ENCODE assay signal across 8 cellular contexts in the genomic region with DNA sequence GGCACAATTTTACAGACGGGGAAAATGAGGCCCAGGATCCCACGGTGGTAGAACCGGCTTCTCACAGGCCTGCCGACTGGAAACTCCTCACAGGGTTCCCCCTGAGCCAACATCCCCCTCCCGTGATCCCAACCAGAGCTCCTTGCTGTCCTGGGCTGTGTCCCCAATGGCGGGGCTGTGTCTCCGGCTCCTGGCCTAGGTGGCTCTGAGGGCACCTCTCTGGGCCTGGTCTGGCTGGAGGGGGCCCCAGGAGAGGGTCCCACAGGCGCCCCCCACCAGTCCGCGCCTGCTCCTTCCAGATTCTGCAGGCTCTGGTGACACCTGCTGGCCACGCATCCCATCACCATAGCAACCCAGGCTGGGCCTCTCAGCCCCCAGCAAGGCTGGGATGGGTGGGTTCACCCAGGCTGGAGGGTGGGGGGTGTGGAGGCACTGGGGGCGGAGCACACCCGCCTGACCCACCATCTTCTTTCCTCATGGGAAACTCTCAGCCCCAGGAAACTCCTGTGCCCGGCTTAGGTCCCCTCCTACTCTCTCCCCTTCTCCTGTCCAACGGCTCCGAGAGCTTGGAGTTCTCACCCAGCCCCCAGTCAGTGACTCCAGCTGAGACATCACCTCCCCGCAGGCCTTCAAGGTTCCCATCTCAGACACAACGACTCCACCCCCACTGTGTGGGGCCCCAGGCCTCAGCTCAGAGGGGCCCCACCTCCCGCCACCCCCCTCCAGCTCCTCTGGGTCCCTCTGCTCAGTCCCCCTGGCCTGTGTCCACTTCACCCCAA.
DNase-seq lines count a peak whose midpoint lies in the region; ATAC-seq and TF ChIP-seq lines count a peak whose summit lies in the region.

No MANE protein-coding gene starts in this region.

- no peaks in the 10 kb centered on the region for H3K9me3 ChIP-seq in SU-DHL-6 (ENCODE audit: insufficient read depth, low read length)

- H2AFZ ChIP-seq in SU-DHL-6 (ENCODE audit: low read depth, low read length, severe bottlenecking) = no peak overlapping the region

- H3K27ac ChIP-seq in SU-DHL-6 (ENCODE audit: low read depth, low read length) = no peak overlapping the region
- no peak overlapping the region for H3K27ac ChIP-seq in brain microvascular endothelial cell

- no peaks in the 10 kb centered on the region for H3K27me3 ChIP-seq in SU-DHL-6 (ENCODE audit: low read length)
- H3K27me3 ChIP-seq in brain microvascular endothelial cell (replicated peaks) = no peaks in the 10 kb centered on the region

- ATAC-seq in GM18868 (IDR thresholded peaks at IDR 0.05; ENCODE audit: unreplicated experiment) (peak; percentile 47), GM21447 (IDR thresholded peaks at IDR 0.05; ENCODE audit: unreplicated experiment) (no peak)

- no peaks in the 10 kb centered on the region for H3K9me2 ChIP-seq in SU-DHL-6 (replicated peaks; ENCODE audit: insufficient read depth, low read length)

- no peaks in the 10 kb centered on the region for H3K36me3 ChIP-seq in SU-DHL-6 (ENCODE audit: low read length)
- no peaks in the 10 kb centered on the region for H3K36me3 ChIP-seq in brain microvascular endothelial cell (replicated peaks)

- H4K20me1 ChIP-seq in SU-DHL-6 (ENCODE audit: low read depth, low read length) = no peaks in the 10 kb centered on the region

- no peaks in the 10 kb centered on the region for H3F3A ChIP-seq in SU-DHL-6 (ENCODE audit: insufficient read depth)

- H3K79me2 ChIP-seq in SU-DHL-6 (ENCODE audit: insufficient read depth, low read length) = no peaks in the 10 kb centered on the region

- H3K4me3 ChIP-seq in SU-DHL-6 (ENCODE audit: insufficient read depth, low read length, poor library complexity, severe bottlenecking) (no peak overlapping the region), brain microvascular endothelial cell (ENCODE audit: low read depth, low read length) (no peak overlapping the region)

- peak; percentile 60 for DNase-seq in AG08396 (ENCODE audit: low spot score)
- DNase-seq in brain microvascular endothelial cell = peak; percentile 29
- peak; percentile 82 for DNase-seq in islet precursor cell
- DNase-seq in stimulated activated CD8-positive, alpha-beta memory T cell treated with anti-CD3 and anti-CD28 coated beads, Interleukin-7, amount 100 ng/mL, for 4 hours (ENCODE audit: low read depth in 2 of 2) = peak; percentile 8 to 19
- DNase-seq in NOMO-1 (lab: John Stamatoyannopoulos, UW; ENCODE audit: unreplicated experiment in 2 of 2) = no peak

- no peak overlapping the region for H3K4me2 ChIP-seq in SU-DHL-6 (ENCODE audit: low read depth, low read length, poor library complexity, severe bottlenecking)

- H3K9ac ChIP-seq in SU-DHL-6 (ENCODE audit: low read length) = no peak overlapping the region

- in situ Hi-C loops in brain microvascular endothelial cell (cut with HindIII; ENCODE audit: low pct_ligation_motif_present, low sequenced_read_pairs) = no loop called here

- TF ChIP-seq CTCF in SU-DHL-6 (IDR thresholded peaks at IDR 0.05; ENCODE audit: insufficient read depth, low read length, poor library complexity, severe bottlenecking) = peak; percentile 76
- TF ChIP-seq CTCF in brain microvascular endothelial cell (IDR thresholded peaks at IDR 0.05; ENCODE audit: low read depth, low read length, missing control alignments) = peak; percentile 74

Comparison
In these comparisons a context has a peak if more than half of its experiments do, and no peak if none do; other contexts are left out.
1. DNase-seq: peak in AG08396 (single experiment), brain microvascular endothelial cell (single experiment), islet precursor cell (single experiment) and stimulated activated CD8-positive, alpha-beta memory T cell treated with anti-CD3 and anti-CD28 coated beads, Interleukin-7, amount 100 ng/mL, for 4 hours (2 of 2); none in NOMO-1 (0 of 2).